ENCODE assay signal across 24 cellular contexts in the genomic region with DNA sequence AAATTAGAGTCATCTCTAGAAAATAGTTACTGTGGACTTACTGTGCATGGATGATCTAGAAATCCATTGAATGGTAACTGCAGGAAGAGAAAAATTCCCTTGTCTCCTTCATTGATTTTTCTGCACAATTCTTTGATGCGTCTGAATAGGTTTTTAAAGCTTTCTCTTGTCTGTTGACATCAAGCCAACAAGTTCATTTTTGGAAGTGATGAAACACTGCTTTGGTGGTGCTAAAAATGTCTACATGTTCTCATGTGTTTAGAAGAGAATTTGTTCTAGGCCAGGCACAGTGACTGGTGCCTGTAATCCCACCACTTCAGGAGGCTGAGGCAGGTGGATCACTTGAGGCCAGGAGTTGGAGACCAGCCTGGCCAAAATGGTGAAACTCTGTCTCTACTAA. TPM values are rescaled to one million over a fixed set of nuclear protein-coding genes. Genes with fewer than 3 reads are reported as not detected.
A peak's percentile ranks its signal among the peaks of the same experiment; 100 is the strongest.
DNase-seq lines count a peak whose midpoint lies in the region; ATAC-seq, FAIRE-seq and TF ChIP-seq lines count a peak whose summit lies in the region.
"Had no signal": no experiment of that assay in that cellular context is flagged by ENCODE, and none has a peak within 500 bp of the region (broad histone marks: within the 10 kb centered on the region; RNA-seq: fewer than 3 reads in every experiment).

No MANE protein-coding gene starts in this region.

- no peak for TF ChIP-seq RAD21 in H1 (IDR thresholded peaks at IDR 0.05 in 1 of 2, conservative IDR thresholded peaks at IDR 0.05 in 1 of 2; ENCODE audit: low read depth in 2 of 2, low read length in 2 of 2)

- no peak overlapping the region for H3K56ac ChIP-seq in H1 (replicated peaks; ENCODE audit: insufficient read length, low read depth, low read length)

- no peaks in the 10 kb centered on the region for H3K36me3 Mint-ChIP-seq in HFFc6 (ENCODE audit: low read depth)
- H3K36me3 Mint-ChIP-seq: CD4-positive, CD25-positive, alpha-beta regulatory T cell; CD8-positive, alpha-beta T cell had no signal

- no peak overlapping the region for H2BK12ac ChIP-seq in H1 (ENCODE audit: low read depth, low read length)

- POLR2A ChIA-PET in H1 (lab: Charles Lee; ENCODE audit: partially characterized antibody) = no interaction called here

- H3K79me2 ChIP-seq in H1 (ENCODE audit: control insufficient read depth in 1 of 2, insufficient read depth in 2 of 2, low read length in 2 of 2) = no peaks in the 10 kb centered on the region

- no peaks in the 10 kb centered on the region for H4K20me1 ChIP-seq in H1 (replicated peaks in 1 of 2; ENCODE audit: control insufficient read depth in 1 of 2, insufficient read depth in 2 of 2, low read length in 2 of 2)
- H4K20me1 ChIP-seq: BLaER1 had no signal

- no peak overlapping the region for H3K18ac ChIP-seq in H1 (ENCODE audit: extremely low read depth, low read length)

- no peak for FAIRE-seq in H1 (lab: Jason Lieb, UNC)
- FAIRE-seq: A549, G401.6, GM12892, GM19239 had no signal

- H2AFZ ChIP-seq in H1 (ENCODE audit: low read length) = no peak overlapping the region

- no peaks in the 10 kb centered on the region for H3K27me3 Mint-ChIP-seq in HFFc6 (ENCODE audit: insufficient read depth)
- H3K27me3 Mint-ChIP-seq: B cell had no signal

- H4K5ac ChIP-seq in H1 (ENCODE audit: insufficient read length, low read depth, low read length) = no peak overlapping the region

- H3K9ac ChIP-seq in H1 (replicated peaks in 1 of 4; ENCODE audit: extremely low read depth in 1 of 4, low read depth in 3 of 4, low read length in 3 of 4) = no peak overlapping the region
- H3K9ac ChIP-seq: BLaER1 had no signal

- H3K4me1 Mint-ChIP-seq in HFFc6 (ENCODE audit: low read depth) = no peaks in the 10 kb centered on the region
- H3K4me1 Mint-ChIP-seq: B cell; CD4-positive, CD25-positive, alpha-beta regulatory T cell had no signal

- H4K8ac ChIP-seq in H1 (ENCODE audit: extremely low read depth, insufficient read depth, low read length) = no peak overlapping the region

- no peak overlapping the region for H2BK20ac ChIP-seq in H1 (ENCODE audit: low read length)

- TF ChIP-seq CTCF in AG10803 (conservative IDR thresholded peaks at IDR 0.05; ENCODE audit: low read length) (no peak), H1 (IDR thresholded peaks at IDR 0.05; ENCODE audit: control extremely low read depth in 1 of 3, insufficient read depth in 1 of 3, low read depth in 1 of 3, low read length in 3 of 3) (no peak), HFFc6 (IDR thresholded peaks at IDR 0.05) (no peak)

- CTCF ChIA-PET in H1 (lab: Charles Lee; ENCODE audit: partially characterized antibody) = no interaction called here

- no peaks in the 10 kb centered on the region for H3K9me3 ChIP-seq in H1 (ENCODE audit: insufficient read depth in 2 of 2, low read depth in 1 of 2, low read length in 1 of 2)
- H3K9me3 ChIP-seq: A549, BLaER1, Caco-2 had no signal

- no peak for TF ChIP-seq POLR2A in H1 (IDR thresholded peaks at IDR 0.05; ENCODE audit: control extremely low read depth in 1 of 2, low read depth in 2 of 2, low read length in 2 of 2)

- H3K4me1 ChIP-seq in H1 (replicated peaks in 1 of 4; ENCODE audit: control insufficient read depth in 3 of 4, insufficient read depth in 4 of 4, low read length in 3 of 4) = no peaks in the 10 kb centered on the region
- H3K4me1 ChIP-seq: A549, BLaER1, Caco-2 had no signal

- no peak overlapping the region for H2BK5ac ChIP-seq in H1 (ENCODE audit: low read depth, low read length)

- H3K23ac ChIP-seq in H1 (ENCODE audit: insufficient read length) = no peak overlapping the region

- ATAC-seq in GM21717 (IDR thresholded peaks at IDR 0.05; ENCODE audit: unreplicated experiment) = no peak
- no peak for ATAC-seq in GM21619 (IDR thresholded peaks at IDR 0.05; ENCODE audit: unreplicated experiment)
- ATAC-seq: A549; CD8-positive, alpha-beta T cell had no signal

- H3K4ac ChIP-seq in H1 (replicated peaks; ENCODE audit: insufficient read length, low read depth, low read length) = no peak overlapping the region

- no peak overlapping the region for H3K14ac ChIP-seq in H1 (ENCODE audit: insufficient read length)

- H2AK5ac ChIP-seq in H1 (ENCODE audit: low read depth, low read length) = no peak overlapping the region

- no peaks in the 10 kb centered on the region for H3K79me1 ChIP-seq in H1 (ENCODE audit: low read depth, low read length)

- no peak for TF ChIP-seq EP300 in H1 (IDR thresholded peaks at IDR 0.05; ENCODE audit: borderline replicate concordance in 1 of 2, low read depth in 2 of 2, low read length in 2 of 2)

- no peak overlapping the region for H3K4me2 ChIP-seq in H1 (ENCODE audit: insufficient read depth in 1 of 2, low read depth in 2 of 2, low read length in 2 of 2)
- H3K4me2 ChIP-seq: A549, BLaER1 had no signal

- no peaks in the 10 kb centered on the region for H3K36me3 ChIP-seq in H1 (ENCODE audit: control insufficient read depth in 2 of 4, insufficient read depth in 4 of 4, low read length in 3 of 4)
- H3K36me3 ChIP-seq: BLaER1 had no signal

- H2BK15ac ChIP-seq in H1 (ENCODE audit: low read length) = no peak overlapping the region

- no peak overlapping the region for H3K27ac Mint-ChIP-seq in HFFc6
- H3K27ac Mint-ChIP-seq: B cell; CD4-positive, CD25-positive, alpha-beta regulatory T cell; CD8-positive, alpha-beta T cell had no signal

- no peak overlapping the region for H3K27ac ChIP-seq in H1 (ENCODE audit: low read depth, low read length)
- H3K27ac ChIP-seq: A549, BLaER1, C4-2B had no signal

- no peaks in the 10 kb centered on the region for H3K23me2 ChIP-seq in H1 (ENCODE audit: low read depth, low read length)

- H2BK120ac ChIP-seq in H1 (replicated peaks; ENCODE audit: low read depth, low read length) = peak overlapping the region; percentile 33

- H3K9me3 Mint-ChIP-seq in HFFc6 = no peaks in the 10 kb centered on the region; the same call in 1 of the 2 replicates
- H3K9me3 Mint-ChIP-seq: CD8-positive, alpha-beta T cell had no signal

- H3K4me3 Mint-ChIP-seq in HFFc6 = no peak overlapping the region
- H3K4me3 Mint-ChIP-seq: B cell; CD4-positive, CD25-positive, alpha-beta regulatory T cell; CD8-positive, alpha-beta T cell had no signal

- DNase-seq in AG10803 (ENCODE audit: low read depth) (peak; percentile 16), H1 (ENCODE audit: low read depth in 1 of 2, low spot score in 2 of 2) (no peak), inferior parietal cortex (ENCODE audit: extremely low spot score) (peak; percentile 50), superior temporal gyrus (ENCODE audit: extremely low spot score) (peak; percentile 63), HFFc6 (no peak)
- DNase-seq: 8988T; ACHN; Caco-2; CD4-positive, CD25-positive, alpha-beta regulatory T cell; CD8-positive, alpha-beta T cell; DMS153; DND-41; GOT3; H7; HCEC 1CT had no signal

- H4K91ac ChIP-seq in H1 (replicated peaks; ENCODE audit: insufficient read length, low read length) = no peak overlapping the region

- WGBS in H1 (ENCODE audit: extremely low coverage in 1 of 2, insufficient coverage in 1 of 2, insufficient read length in 1 of 2, insufficient replicate concordance in 2 of 2, low coverage in 1 of 2, low lambda C conversion rate in 2 of 2, missing lambda C conversion rate in 1 of 2), 2 experiments = 100% methylated on average over 1 of the region's 1 CpG; no CpG with 5 or more reads in 1 of the 2 experiments

- H3K27me3 ChIP-seq in H1 (replicated peaks in 1 of 4; ENCODE audit: control insufficient read depth in 3 of 4, extremely low read depth in 1 of 4, insufficient read depth in 3 of 4, low read length in 3 of 4) = no peaks in the 10 kb centered on the region
- H3K27me3 ChIP-seq: BLaER1 had no signal

- no peak overlapping the region for H3K4me3 ChIP-seq in AG10803 (ENCODE audit: low read length)
- no peak overlapping the region for H3K4me3 ChIP-seq in H1 (ENCODE audit: extremely low read depth in 1 of 4, insufficient read depth in 2 of 4, low read depth in 3 of 4, low read length in 4 of 4)
- H3K4me3 ChIP-seq: A549, BLaER1 had no signal

TF ChIP-seq in H1, 55 proteins besides CTCF, POLR2A, EP300 and RAD21 (continues in another document):
- TF ChIP-seq RFX5 (IDR thresholded peaks at IDR 0.05; ENCODE audit: borderline replicate concordance, low read depth, low read length) = no peak

RNA-seq across cellular contexts. Expression of a gene that starts 57.1 kb away (rescaled TPM):
- 31.7 and 33.4 TPM in 2 replicates for total RNA-seq in H1 (2021; fragmentation: NEBNext Ultra II Directional; extraction: Animal tissue kit (Norgen Biotek cat#: 25700))
- polyA plus RNA-seq in H1 (2011; rRNA removed) = 17.7 and 24.2 TPM in 2 replicates
- 19.3 TPM for polyA plus RNA-seq in H1 (2011; cell fraction: cytosol; rRNA removed)
- polyA plus RNA-seq in H1 (2011; cell fraction: nucleus; rRNA removed) = 36.2 TPM
- polyA plus RNA-seq in H1 (2012, experiment 1 of 2) = 18.3 to 25.8 TPM (median 20.3 TPM) in 4 replicates
- 9.2 TPM for polyA plus RNA-seq in H1 (2012, experiment 2 of 2)
- polyA plus RNA-seq in H1 (2013, experiment 1 of 2) = 17.7 TPM
- polyA plus RNA-seq in H1 (2013, experiment 2 of 2) = 15.4 TPM
- polyA minus RNA-seq in H1 (2011; rRNA and poly(A)+ RNA removed) = 14.1 and 21.3 TPM in 2 replicates
- 21.3 TPM for polyA minus RNA-seq in H1 (2011; cell fraction: cytosol; rRNA and poly(A)+ RNA removed)
- polyA minus RNA-seq in H1 (2011; cell fraction: nucleus; rRNA and poly(A)+ RNA removed) = 44.5 TPM
- under 1 TPM; 0.17 to 0.57 (median 0.39) TPM for total RNA-seq in HFFc6 (2021; fragmentation: NEBNext Ultra II Directional; extraction: Animal tissue kit (Norgen Biotek cat#: 25700))

Comparison
In these comparisons a context has a peak if more than half of its experiments do, and no peak if none do; other contexts are left out.
1. DNase-seq: peak in AG10803 (single experiment), inferior parietal cortex (single experiment) and superior temporal gyrus (single experiment); none in H1 (0 of 2) and HFFc6 (single experiment).
2. RNA of a gene that starts 57.1 kb away (total RNA-seq): 31.7 to 33.4 TPM in H1; 0.17 to 0.57 TPM in HFFc6; every median in the first group is over 10 times any median in the second.